Comparison of ENCODE assay signal across 14 cellular contexts in genomic region chr12:75444444-75445136, GRCh38. TPM values are rescaled to one million over a fixed set of nuclear protein-coding genes. Genes with fewer than 3 reads are reported as not detected.
DNase-seq lines count a peak whose midpoint lies in the region; ATAC-seq and TF ChIP-seq lines count a peak whose summit lies in the region.
"Had no signal": no experiment of that assay in that cellular context is flagged by ENCODE, and none has a peak within 500 bp of the region (broad histone marks: within the 10 kb centered on the region; RNA-seq: fewer than 3 reads in every experiment).

No MANE protein-coding gene starts in this region.

- DNase-seq in EH (ENCODE audit: low read depth) = peak; percentile 77
- DNase-seq in PC-3 = peak; percentile 75
- DNase-seq in epithelial cell of esophagus (ENCODE audit: low read depth) = peak; percentile 70
- DNase-seq in non-pigmented ciliary epithelial cell (ENCODE audit: low read depth) = peak; percentile 36
- no peak for DNase-seq in NCI-H2029 (lab: John Stamatoyannopoulos, UW)
- DNase-seq in SIG-M5 treated with dmso at 0.1 percent for 504 hours (lab: John Stamatoyannopoulos, UW; ENCODE audit: unreplicated experiment) = no peak
- DNase-seq: activated CD8-positive, alpha-beta memory T cell treated with anti-CD3 and anti-CD28 coated beads, Interleukin-2, amount 10 ng/mL, durations not matched to agents 7 days and 5 days; activated naive CD8-positive, alpha-beta T cell treated with anti-CD3 and anti-CD28 coated beads, Interleukin-2, amount 10 ng/mL, durations not matched to agents 7 days and 5 days; effector memory CD4-positive, alpha-beta T cell; hypothalamus; Kasumi-1; NCI-H2227 treated with DMSO at 0.1 percent for 48 hours had no signal

- BruUV-seq in PC-3 (replicated peaks; lab: Mats Ljungman, UMichigan) = no TSS peak

- H3K9me3 ChIP-seq in PC-3 (ENCODE audit: low read length) = no peaks in the 10 kb centered on the region

- POLR2A ChIA-PET in PC-3 (lab: Charles Lee; ENCODE audit: unreplicated experiment) = interaction anchor here (0.5 kb wide), 1 partner anchor 258 kb away, joined by 4 read pairs; no protein-coding TSS in a partner anchor

- H3F3A ChIP-seq in PC-3 (ENCODE audit: low read length, unreplicated experiment) = no peaks in the 10 kb centered on the region

- no peaks in the 10 kb centered on the region for H3K79me2 ChIP-seq in PC-3 (ENCODE audit: low read length)

- peak overlapping the region; percentile 75 for H2AFZ ChIP-seq in PC-3 (ENCODE audit: low read length)

- H3K4me3 ChIP-seq in PC-3 (ENCODE audit: low read length) (no peak overlapping the region), epithelial cell of esophagus (ENCODE audit: low read length) (no peak overlapping the region)
- H3K4me3 ChIP-seq: GM12878 had no signal

- TF ChIP-seq CTCF in PC-3 (conservative IDR thresholded peaks at IDR 0.05; ENCODE audit: low read depth, low read length) (no peak), epithelial cell of esophagus (IDR thresholded peaks at IDR 0.05; ENCODE audit: insufficient read depth, low read depth, low read length, missing control alignments) (no peak)

- H3K27ac ChIP-seq in PC-3 (ENCODE audit: low read length) = peak overlapping the region; percentile 51

- peak overlapping the region; percentile 56 for H3K4me2 ChIP-seq in PC-3 (ENCODE audit: low read length)

- no peaks in the 10 kb centered on the region for H3K9me2 ChIP-seq in PC-3 (replicated peaks; ENCODE audit: low read length)

- no peak overlapping the region for H3K9ac ChIP-seq in PC-3 (ENCODE audit: low read length)

- intact Hi-C loops in PC-3 (cut with micrococcal nuclease) = loop anchor here (5.0 kb wide), 1 partner anchor 53 kb away; no protein-coding TSS in a partner anchor

- peaks cover 48% of the 10 kb centered on the region for H3K4me1 ChIP-seq in PC-3 (ENCODE audit: insufficient read depth, low read length)

- CTCF ChIA-PET in PC-3 (lab: Charles Lee) = no interaction called here

- peak; percentile 76 for ATAC-seq in PC-3
- no peak for ATAC-seq in GM18502 (IDR thresholded peaks at IDR 0.05; ENCODE audit: poor library complexity, unreplicated experiment)
- ATAC-seq: activated CD8-positive, alpha-beta memory T cell treated with anti-CD3 and anti-CD28 coated beads, Interleukin-2, amount 10 ng/mL, durations not matched to agents 7 days and 5 days; GM12878 had no signal

- H3K27me3 ChIP-seq in PC-3 (ENCODE audit: low read length) = no peaks in the 10 kb centered on the region

- H3K36me3 ChIP-seq in PC-3 (ENCODE audit: low read depth, low read length) = no peaks in the 10 kb centered on the region

- H4K20me1 ChIP-seq in PC-3 (ENCODE audit: low read length) = no peaks in the 10 kb centered on the region

RNA-seq across cellular contexts. Expression of gene GLIPR1, which starts 36.0 kb away (rescaled TPM):
- total RNA-seq in PC-3 (2014; rRNA removed) = 21.3 and 22.2 TPM in 2 replicates

RNA-seq across cellular contexts. Expression of gene GLIPR1L2, which starts 53.7 kb away (rescaled TPM):
- not detected in 2 replicates for total RNA-seq in PC-3 (2014; rRNA removed)
- total RNA-seq: activated CD8-positive, alpha-beta memory T cell treated with anti-CD3 and anti-CD28 coated beads, Interleukin-2, amount 10 ng/mL, durations not matched to agents 7 days and 5 days had no signal

Comparison
In these comparisons a context has a peak if more than half of its experiments do, and no peak if none do; other contexts are left out.
1. DNase-seq: peak in EH (single experiment), PC-3 (single experiment), epithelial cell of esophagus (single experiment) and non-pigmented ciliary epithelial cell (single experiment); none in NCI-H2029 (single experiment) and SIG-M5 treated with dmso at 0.1 percent for 504 hours (single experiment).